8 cellular contexts compared by ENCODE assay signal in genomic region chr1:161071886-161072371, GRCh38. TPM values are rescaled to one million over a fixed set of nuclear protein-coding genes. Genes with fewer than 3 reads are reported as not detected.
DNase-seq lines count a peak whose midpoint lies in the region; ATAC-seq, FAIRE-seq and TF ChIP-seq lines count a peak whose summit lies in the region.

No MANE protein-coding gene starts in this region.

- CTCF ChIA-PET in OCI-LY7 (lab: Charles Lee; ENCODE audit: unreplicated experiment), result interaction anchor here (0.8 to 1.1 kb wide), 2 partner anchors 65 to 74 kb away, joined by 3 read pairs; no protein-coding TSS in a partner anchor

- H4K20me1 ChIP-seq in OCI-LY7 (ENCODE audit: insufficient read depth, low read length), result peaks cover 6% of the 10 kb centered on the region; the same call in 1 of the 2 replicates

- peaks cover 28% of the 10 kb centered on the region for H3K79me2 ChIP-seq in OCI-LY7 (ENCODE audit: insufficient read depth, low read depth, low read length)

- DNase-seq in ACHN, result peak; percentile 57
- peak; percentile 71 for DNase-seq in GM12892 (ENCODE audit: insufficient read length)
- DNase-seq in OCI-LY7 (ENCODE audit: low spot score), result peak; percentile 70
- peak; percentile 17 for DNase-seq in activated gamma-delta T cell treated with anti-CD3 and anti-CD28 coated beads, Interleukin-2, amount 50 U/mL, for 16 hours (ENCODE audit: low read depth)
- DNase-seq in heart left ventricle, result peak; percentile 42 to 77 (median 64)
- peak; percentile 31 for DNase-seq in stimulated activated CD4-positive, alpha-beta T cell treated with anti-CD3 and anti-CD28 coated beads, Interleukin-12 subunit alpha, Interleukin-12 subunit beta, amount 100 ng/mL, for 4 hours
- DNase-seq in mesenteric fat pad (ENCODE audit: low spot score), result no peak

- WGBS in heart left ventricle, 4 donors, result 62 to 81% (median 70%) methylated on average over 9 of the region's 9 CpGs

- H3K36me3 ChIP-seq in OCI-LY7 (ENCODE audit: insufficient read depth, low read length) (peaks cover 8% of the 10 kb centered on the region), heart left ventricle (no peaks in the 10 kb centered on the region)

- no TSS peak for BruUV-seq in OCI-LY7 (replicated peaks; lab: Mats Ljungman, UMichigan)

- H3K27ac ChIP-seq in OCI-LY7 (ENCODE audit: low read depth, low read length, poor library complexity, severe bottlenecking), result no peak overlapping the region
- no peak overlapping the region for H3K27ac ChIP-seq in heart left ventricle

- intact Hi-C loops in OCI-LY7 (cut with micrococcal nuclease; ENCODE audit: unreplicated experiment) (loop anchor here (1.0 kb wide), 1 partner anchor 25 kb away; no protein-coding TSS in a partner anchor), heart left ventricle (cut with DNase I) (no loop called here)

- H3K9me2 ChIP-seq in OCI-LY7 (ENCODE audit: insufficient read depth, low read length), result no peaks in the 10 kb centered on the region

- no peak overlapping the region for H3K4me2 ChIP-seq in OCI-LY7 (ENCODE audit: low read length)

- no peak for TF ChIP-seq POLR2A in GM12892 (IDR thresholded peaks at IDR 0.05; ENCODE audit: low read depth, low read length)
- no peak for TF ChIP-seq POLR2A in heart left ventricle (IDR thresholded peaks at IDR 0.05)

- no peaks in the 10 kb centered on the region for H3K9me3 ChIP-seq in OCI-LY7 (ENCODE audit: low read length)
- no peaks in the 10 kb centered on the region for H3K9me3 ChIP-seq in heart left ventricle

- TF ChIP-seq CTCF in OCI-LY7 (conservative IDR thresholded peaks at IDR 0.05; ENCODE audit: low read length) (peak; percentile 76), heart left ventricle (IDR thresholded peaks at IDR 0.05) (peak; percentile 21 to 65 (median 50))

- H3K4me1 ChIP-seq in OCI-LY7 (ENCODE audit: insufficient read depth, low read length, poor library complexity, severe bottlenecking) (peaks cover 26% of the 10 kb centered on the region), heart left ventricle (peaks cover 0 to 24% (median 0%) of the 10 kb centered on the region in 12 donors)

- H3K27me3 ChIP-seq in heart left ventricle, result no peaks in the 10 kb centered on the region

- peak; percentile 83 for FAIRE-seq in GM12892 (lab: Jason Lieb, UNC)

- no peak overlapping the region for H2AFZ ChIP-seq in OCI-LY7 (ENCODE audit: low read length)

- in situ Hi-C loops in ACHN (cut with HindIII; ENCODE audit: low pct_ligation_motif_present, low pct_unique_long_range_greater_than_20kb, low sequenced_read_pairs), result no loop called here

- POLR2A ChIA-PET in OCI-LY7 (lab: Charles Lee), result interaction anchor here (0.6 to 1.2 kb wide), 3 partner anchors 13 to 1422 kb away, joined by 3 to 5 read pairs (median 4); no protein-coding TSS in a partner anchor

- no peak overlapping the region for H3K4me3 ChIP-seq in OCI-LY7 (ENCODE audit: low read depth, low read length, poor library complexity, severe bottlenecking)
- no peak overlapping the region for H3K4me3 ChIP-seq in heart left ventricle

- ATAC-seq in heart left ventricle, result peak in 1 of 4 donors; percentile 61
- no peak for ATAC-seq in GM19324 (IDR thresholded peaks at IDR 0.05; ENCODE audit: low FRiP score, unreplicated experiment)

RNA-seq across cellular contexts. Expression of gene ARHGAP30, which starts 2.2 kb away (rescaled TPM):
- 51.8 TPM for polyA plus RNA-seq in GM12892 (2012; ENCODE audit: missing spikeins)
- total RNA-seq in OCI-LY7 (2014; rRNA removed; shearing (Covaris generic)), result 56.2 and 62.9 TPM in 2 replicates
- 86.7 and 101 TPM in 2 replicates for total RNA-seq in OCI-LY7 (2022)
- total RNA-seq in heart left ventricle, result 10 to 100 TPM in 2 of 9 donors, 1 to 10 TPM in 7; 1.7 to 32.2 (median 2.1) TPM
- 1 to 10 TPM; 1.3 to 3.0 TPM for polyA plus RNA-seq in heart left ventricle
- 26.0 TPM for total RNA-seq in mesenteric fat pad

RNA-seq across cellular contexts. Expression of gene NECTIN4, which starts 17.4 kb away (rescaled TPM):
- polyA plus RNA-seq in GM12892 (2012; ENCODE audit: missing spikeins), result 0.51 TPM
- not detected in 2 replicates for total RNA-seq in OCI-LY7 (2014; rRNA removed; shearing (Covaris generic))
- total RNA-seq in OCI-LY7 (2022), result not detected in 2 replicates
- under 1 TPM in 2 of 9 donors, not detected in 7; 0.07 to 0.53 TPM for total RNA-seq in heart left ventricle
- polyA plus RNA-seq in heart left ventricle, result under 1 TPM in 1 of 2 donors, not detected in 1; 0.03 TPM
- not detected for total RNA-seq in mesenteric fat pad

RNA-seq across cellular contexts. Expression of gene USF1, which starts 26.2 kb away (rescaled TPM):
- 37.3 TPM for polyA plus RNA-seq in GM12892 (2012; ENCODE audit: missing spikeins)
- 83.1 and 97.5 TPM in 2 replicates for total RNA-seq in OCI-LY7 (2014; rRNA removed; shearing (Covaris generic))
- total RNA-seq in OCI-LY7 (2022) (57.6 and 60.9 TPM in 2 replicates), heart left ventricle (10 to 100 TPM; 20.2 to 51.1 (median 28.2) TPM), mesenteric fat pad (57.9 TPM)
- polyA plus RNA-seq in heart left ventricle, result 10 to 100 TPM; 31.9 to 43.0 TPM

RNA-seq across cellular contexts. Expression of gene KLHDC9, which starts 26.2 kb away (rescaled TPM):
- 3.4 TPM for polyA plus RNA-seq in GM12892 (2012; ENCODE audit: missing spikeins)
- total RNA-seq in OCI-LY7 (2014; rRNA removed; shearing (Covaris generic)), result 0.95 and 2.7 TPM in 2 replicates
- total RNA-seq in OCI-LY7 (2022) (1.3 and 3.0 TPM in 2 replicates), heart left ventricle (10 to 100 TPM in 3 of 9 donors, 1 to 10 TPM in 6; 2.4 to 13.3 (median 6.1) TPM), mesenteric fat pad (not detected)
- polyA plus RNA-seq in heart left ventricle, result 1 to 10 TPM in 1 of 2 donors, under 1 TPM in 1; 0.43 to 3.2 TPM

RNA-seq across cellular contexts. Expression of gene TSTD1, which starts 33.2 kb away (rescaled TPM):
- polyA plus RNA-seq in GM12892 (2012; ENCODE audit: missing spikeins), result 100 TPM
- total RNA-seq in OCI-LY7 (2014; rRNA removed; shearing (Covaris generic)), result 164 and 206 TPM in 2 replicates
- total RNA-seq in OCI-LY7 (2022), result 73.4 and 89.2 TPM in 2 replicates
- total RNA-seq in heart left ventricle, result 10 to 100 TPM in 7 of 9 donors, 1 to 10 TPM in 2; 6.1 to 22.7 (median 14.4) TPM
- polyA plus RNA-seq in heart left ventricle, result 10 to 100 TPM; 14.7 to 16.2 TPM
- 11.0 TPM for total RNA-seq in mesenteric fat pad
